ENCODE assay signal across 21 cellular contexts in genomic region chr9:4617752-4618151, GRCh38.
"Had no signal": no experiment of that assay in that cellular context is flagged by ENCODE, and none has a peak within 500 bp of the region (broad histone marks: within the 10 kb centered on the region; RNA-seq: fewer than 3 reads in every experiment).

No MANE protein-coding gene starts in this region.

- H3K27me3 Mint-ChIP-seq: effector memory CD8-positive, alpha-beta T cell; progenitor cell of endocrine pancreas had no signal

- H3K4me2 ChIP-seq: neural progenitor cell had no signal

- H3K9me3 Mint-ChIP-seq: effector memory CD8-positive, alpha-beta T cell; memory B cell; natural killer cell treated with Interleukin-12 subunit alpha and Interleukin-12 subunit beta and Interleukin-15 and Interleukin-18, amount 100 ng/mL, for 72 hours; neural progenitor cell had no signal

- FAIRE-seq: pancreas, small intestine had no signal

- H3K4me3 ChIP-seq: left ventricle myocardium inferior, lower lobe of right lung, neural progenitor cell, pancreas, stomach had no signal

- H3K27ac Mint-ChIP-seq: effector memory CD8-positive, alpha-beta T cell; memory B cell; natural killer cell treated with Interleukin-12 subunit alpha and Interleukin-12 subunit beta and Interleukin-15 and Interleukin-18, amount 100 ng/mL, for 72 hours; neural progenitor cell; progenitor cell of endocrine pancreas had no signal

- DNase-seq: effector memory CD8-positive, alpha-beta T cell; erythroblast; foreskin keratinocyte; kidney; left cardiac atrium; left ventricle myocardium inferior; lower lobe of right lung; midbrain; occipital lobe; pancreas; right cardiac atrium; small intestine; stimulated activated CD4-positive, alpha-beta T cell treated with anti-CD3 and anti-CD28 coated beads, Interleukin-12 subunit alpha, Interleukin-12 subunit beta, amount 100 ng/mL, for 4 hours; stimulated activated naive CD4-positive, alpha-beta T cell; stomach; substantia nigra; trophoblast cell had no signal

- H3K4me1 Mint-ChIP-seq: memory B cell had no signal

- H2AFZ ChIP-seq: neural progenitor cell had no signal

- H3K27me3 ChIP-seq: foreskin keratinocyte, neural progenitor cell, pancreas, stomach had no signal

- H3K9me3 ChIP-seq: left ventricle myocardium inferior, lower lobe of right lung, pancreas, stomach had no signal

- H3K9ac ChIP-seq: neural progenitor cell had no signal

- H3K4me1 ChIP-seq: foreskin keratinocyte, left ventricle myocardium inferior, lower lobe of right lung, pancreas, stomach had no signal

- H3K4me3 Mint-ChIP-seq: effector memory CD8-positive, alpha-beta T cell; memory B cell; natural killer cell treated with Interleukin-12 subunit alpha and Interleukin-12 subunit beta and Interleukin-15 and Interleukin-18, amount 100 ng/mL, for 72 hours; neural progenitor cell had no signal

- ATAC-seq: effector memory CD8-positive, alpha-beta T cell; foreskin keratinocyte; left cardiac atrium; lower lobe of right lung; natural killer cell treated with Interleukin-12 subunit alpha and Interleukin-12 subunit beta and Interleukin-15 and Interleukin-18, amount 100 ng/mL, for 72 hours; pancreas; right cardiac atrium had no signal

- H3K36me3 Mint-ChIP-seq: memory B cell; natural killer cell treated with Interleukin-12 subunit alpha and Interleukin-12 subunit beta and Interleukin-15 and Interleukin-18, amount 100 ng/mL, for 72 hours; neural progenitor cell had no signal

- H3K36me3 ChIP-seq: neural progenitor cell had no signal

- H3K27ac ChIP-seq: foreskin keratinocyte, left ventricle myocardium inferior, lower lobe of right lung, neural progenitor cell, pancreas, stomach had no signal
